Comparison of ENCODE assay signal across 8 cellular contexts in the genomic region with DNA sequence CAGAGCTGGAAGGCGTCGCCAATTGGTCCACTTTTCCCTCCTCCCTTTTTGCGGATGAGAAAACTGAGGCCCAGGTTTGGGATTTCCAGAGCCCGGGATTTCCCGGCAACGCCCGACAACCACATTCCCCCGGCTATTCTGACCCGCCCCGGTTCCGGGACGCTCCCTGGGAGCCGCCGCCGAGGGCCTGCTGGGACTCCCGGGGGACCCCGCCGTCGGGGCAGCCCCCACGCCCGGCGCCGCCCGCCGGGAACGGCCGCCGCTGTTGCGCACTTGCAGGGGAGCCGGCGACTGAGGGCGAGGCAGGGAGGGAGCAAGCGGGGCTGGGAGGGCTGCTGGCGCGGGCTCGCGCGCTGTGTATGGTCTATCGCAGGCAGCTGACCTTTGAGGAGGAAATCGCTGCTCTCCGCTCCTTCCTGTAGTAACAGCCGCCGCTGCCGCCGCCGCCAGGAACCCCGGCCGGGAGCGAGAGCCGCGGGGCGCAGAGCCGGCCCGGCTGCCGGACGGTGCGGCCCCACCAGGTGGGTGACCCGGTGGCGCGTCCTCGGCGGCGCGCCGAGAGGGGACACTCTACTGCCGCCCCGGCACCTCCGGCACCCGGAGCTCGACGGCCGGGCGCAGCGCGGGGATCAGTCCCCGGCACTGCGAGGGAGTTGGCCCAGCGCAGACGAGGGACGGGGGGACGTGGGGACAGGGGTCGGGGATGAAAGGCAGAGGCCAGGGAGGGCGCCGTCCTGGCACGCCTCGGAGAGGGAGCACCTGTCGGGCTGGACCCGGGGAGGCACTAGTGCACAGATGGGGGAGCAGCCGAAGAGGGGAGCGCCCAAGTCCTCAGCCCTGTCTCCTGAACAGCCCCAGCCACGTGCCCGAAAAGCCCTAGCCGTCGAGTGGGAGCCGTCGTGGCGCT. TPM values are rescaled to one million over a fixed set of nuclear protein-coding genes. Genes with fewer than 3 reads are reported as not detected.
DNase-seq lines count a peak whose midpoint lies in the region; ATAC-seq, FAIRE-seq and TF ChIP-seq lines count a peak whose summit lies in the region.

A gene (plus strand): TSS at position 421 of the 907 bp plus-strand sequence. CDS start 914 bp downstream, outside the sequence.

- H3F3A ChIP-seq in GM23338 (replicated peaks; ENCODE audit: low read depth), result peaks cover 9% of the 10 kb centered on the region; the same call in 1 of the 2 replicates

- POLR2A ChIA-PET in activated CD8-positive, alpha-beta memory T cell treated with anti-CD3 and anti-CD28 coated beads for 36 hours (lab: Charles Lee), result interaction anchor here (0.6 to 4.2 kb wide), 13 partner anchors 9 to 134 kb away, joined by 3 to 30 read pairs (median 8); a partner anchor contains a TSS

- peaks cover 38% of the 10 kb centered on the region for H3K27me3 Mint-ChIP-seq in GM23338 (ENCODE audit: insufficient read depth, low read depth, poor library complexity)
- no peaks in the 10 kb centered on the region for H3K27me3 Mint-ChIP-seq in effector memory CD8-positive, alpha-beta T cell

- peak within 1 kb of the TSS; percentile 91 for H2AFZ ChIP-seq in GM23338

- no peaks in the 10 kb centered on the region for H3K36me3 ChIP-seq in GM23338 (ENCODE audit: insufficient read depth)

- H4K20me1 ChIP-seq in GM23338 (replicated peaks; ENCODE audit: insufficient read depth), result no peaks in the 10 kb centered on the region

- H3K4me2 ChIP-seq in GM23338, result peak within 1 kb of the TSS; percentile 85

- no peak for FAIRE-seq in RCC 7860 (lab: Jason Lieb, UNC)

- ATAC-seq in GM23338, result peak; percentile 78
- peak; percentile 83 for ATAC-seq in effector memory CD8-positive, alpha-beta T cell (replicated peaks)

- H3K4me3 Mint-ChIP-seq in GM23338, result peak within 1 kb of the TSS; percentile 71
- peak within 1 kb of the TSS; percentile 96 to 98 for H3K4me3 Mint-ChIP-seq in effector memory CD8-positive, alpha-beta T cell

- H3K27ac ChIP-seq in GM23338 (ENCODE audit: low read depth), result no peak within 1 kb of the TSS

- CTCF ChIA-PET in activated CD8-positive, alpha-beta memory T cell treated with anti-CD3 and anti-CD28 coated beads for 36 hours (lab: Charles Lee), result interaction anchor here (0.6 to 4.0 kb wide), 8 partner anchors 9 to 289 kb away, joined by 3 to 19 read pairs (median 4); a partner anchor contains a TSS

- no peak for TF ChIP-seq CTCF in GM23338 (conservative IDR thresholded peaks at IDR 0.05; ENCODE audit: low read depth in 2 of 2)

- H3K27ac Mint-ChIP-seq in GM23338, result no peak within 1 kb of the TSS
- peak within 1 kb of the TSS; percentile 99 for H3K27ac Mint-ChIP-seq in effector memory CD8-positive, alpha-beta T cell

- H3K9me3 Mint-ChIP-seq in GM23338, result no peaks in the 10 kb centered on the region
- H3K9me3 Mint-ChIP-seq in effector memory CD8-positive, alpha-beta T cell, result no peaks in the 10 kb centered on the region

- H3K4me1 ChIP-seq in GM23338 (ENCODE audit: insufficient read depth), result peaks cover 11% of the 10 kb centered on the region

- DNase-seq in D341Med (ENCODE audit: low spot score) (peak; percentile 48), GM23338 (ENCODE audit: low spot score) (peak; percentile 86), NCI-H2227 treated with DMSO at 0.1 percent for 48 hours (lab: John Stamatoyannopoulos, UW) (peak; percentile 45), medulla oblongata (ENCODE audit: extremely low spot score) (peak; percentile 83), RCC 7860 (ENCODE audit: low spot score) (no peak)
- peak; percentile 79 to 81 (median 81) for DNase-seq in effector memory CD8-positive, alpha-beta T cell
- peak in 2 of 3 donors; percentile 60 to 68 for DNase-seq in stimulated activated CD4-positive, alpha-beta T cell treated with anti-CD3 and anti-CD28 coated beads, TNF-alpha, amount 100 ng/mL, for 48 hours (ENCODE audit: low read depth in 3 of 3)

- H3K27me3 ChIP-seq in GM23338 (ENCODE audit: insufficient read depth), result peaks cover 42% of the 10 kb centered on the region

- H3K4me3 ChIP-seq in GM23338, result peak within 1 kb of the TSS; percentile 66

- H3K4me1 Mint-ChIP-seq in GM23338, result peaks cover 15% of the 10 kb centered on the region
- peaks cover 45 to 46% of the 10 kb centered on the region in 2 donors for H3K4me1 Mint-ChIP-seq in effector memory CD8-positive, alpha-beta T cell (ENCODE audit: low read depth in 2 of 2)

- H3K9me2 ChIP-seq in GM23338 (ENCODE audit: insufficient read depth), result no peaks in the 10 kb centered on the region

- no peaks in the 10 kb centered on the region for H3K36me3 Mint-ChIP-seq in GM23338 (ENCODE audit: low read depth)
- peaks cover 50% of the 10 kb centered on the region for H3K36me3 Mint-ChIP-seq in effector memory CD8-positive, alpha-beta T cell (ENCODE audit: insufficient read depth)

- H3K79me2 ChIP-seq in GM23338 (replicated peaks; ENCODE audit: insufficient read depth), result no peaks in the 10 kb centered on the region

TF ChIP-seq in GM23338, 12 proteins besides CTCF, POLR2A, EP300 and RAD21:
- TF ChIP-seq EZH2 (IDR thresholded peaks at IDR 0.05; ENCODE audit: low read depth, unreplicated experiment) (peak; percentile 45), CREB1 (CRISPR knock-in tag; IDR thresholded peaks at IDR 0.05; ENCODE audit: low read depth) (no peak)

RNA-seq across cellular contexts. Expression of the gene that starts here (rescaled TPM):
- 14.6 and 18.1 TPM in 2 replicates for total RNA-seq in GM23338 (2014; rRNA removed; shearing (Covaris generic))
- 2.3 and 2.4 TPM in 2 replicates for polyA plus RNA-seq in GM23338 (2016; fragmentation: Nextera tagmentation; extraction: Ambion mirVana)
- 100 to 1,000 TPM; 197 TPM for total RNA-seq in activated CD8-positive, alpha-beta memory T cell treated with anti-CD3 and anti-CD28 coated beads for 36 hours

Comparison
In these comparisons a context has a peak if more than half of its experiments do, and no peak if none do; other contexts are left out.
1. RNA of the gene that starts here (total RNA-seq): 197 TPM in activated CD8-positive, alpha-beta memory T cell treated with anti-CD3 and anti-CD28 coated beads for 36 hours; 14.6 to 18.1 TPM in GM23338; every median in the first group is over 10 times any median in the second.